In the genomic region with DNA sequence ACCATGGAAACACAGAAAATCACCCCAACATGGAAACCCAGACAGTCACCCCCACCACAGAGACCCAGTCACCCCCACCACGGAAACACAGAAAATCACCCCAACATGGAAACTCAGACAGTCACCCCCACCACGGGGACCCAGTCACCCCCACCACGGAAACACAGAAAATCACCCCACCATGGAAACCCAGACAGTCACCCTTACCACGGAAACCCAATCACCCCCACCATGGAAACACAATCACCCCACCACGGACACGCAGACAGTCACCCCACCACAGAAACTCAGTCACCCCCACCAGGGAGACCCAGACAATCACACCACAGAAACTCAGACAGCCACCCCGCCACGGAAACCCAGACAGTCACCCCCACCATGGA, we compare ENCODE assay signal across 7 cellular contexts. TPM values are rescaled to one million over a fixed set of nuclear protein-coding genes. Genes with fewer than 3 reads are reported as not detected.
A peak's percentile ranks its signal among the peaks of the same experiment; 100 is the strongest.
DNase-seq lines count a peak whose midpoint lies in the region; ATAC-seq and TF ChIP-seq lines count a peak whose summit lies in the region.
"Not testable (repeated sequence)": the region's sequence is repeated elsewhere in the genome, so short reads cannot be mapped to it uniquely, and the experiment has no call there.

No MANE protein-coding gene starts in this region.

- H3K4me1 Mint-ChIP-seq in activated CD4-positive, alpha-beta T cell treated with anti-CD3 and anti-CD28 coated beads for 36 hours, result peaks cover 17% of the 10 kb centered on the region
- peaks cover 31% of the 10 kb centered on the region for H3K4me1 Mint-ChIP-seq in activated T-cell treated with anti-CD3 and anti-CD28 coated beads, Interleukin-2, amount 50 U/mL, for 24 hours (ENCODE audit: low read depth)
- peaks cover 16% of the 10 kb centered on the region for H3K4me1 Mint-ChIP-seq in activated naive CD8-positive, alpha-beta T cell treated with anti-CD3 and anti-CD28 coated beads for 36 hours
- H3K4me1 Mint-ChIP-seq in natural killer cell, result peaks cover 19 to 25% of the 10 kb centered on the region in 2 donors

- H3K4me2 ChIP-seq in DOHH2 (ENCODE audit: low read length), result peak overlapping the region; percentile 91
- H3K4me2 ChIP-seq in Karpas-422 (ENCODE audit: low read depth, low read length, poor library complexity, severe bottlenecking), result peak overlapping the region; percentile 82

- H3K4me3 ChIP-seq in DOHH2 (ENCODE audit: low read length), result peak overlapping the region; percentile 70; the same call in 1 of the 2 replicates
- peak overlapping the region; percentile 57; the same call in 1 of the 2 replicates for H3K4me3 ChIP-seq in Karpas-422 (ENCODE audit: low read length)

- H3K36me3 Mint-ChIP-seq in activated CD4-positive, alpha-beta T cell treated with anti-CD3 and anti-CD28 coated beads for 36 hours (ENCODE audit: low read depth), result peaks cover 69% of the 10 kb centered on the region
- peaks cover 91% of the 10 kb centered on the region for H3K36me3 Mint-ChIP-seq in activated T-cell treated with anti-CD3 and anti-CD28 coated beads, Interleukin-2, amount 50 U/mL, for 24 hours (ENCODE audit: low read depth)
- H3K36me3 Mint-ChIP-seq in activated naive CD8-positive, alpha-beta T cell treated with anti-CD3 and anti-CD28 coated beads for 36 hours, result peaks cover 70% of the 10 kb centered on the region
- not testable (repeated sequence) for H3K36me3 Mint-ChIP-seq in natural killer cell

- POLR2A ChIA-PET in activated CD4-positive, alpha-beta T cell treated with anti-CD3 and anti-CD28 coated beads for 36 hours (lab: Charles Lee), result interaction anchor here (1.0 kb wide), 1 partner anchor 35 kb away, joined by 3 read pairs; no protein-coding TSS in a partner anchor

- peak overlapping the region; percentile 72 for H3K27ac Mint-ChIP-seq in activated CD4-positive, alpha-beta T cell treated with anti-CD3 and anti-CD28 coated beads for 36 hours
- H3K27ac Mint-ChIP-seq in activated T-cell treated with anti-CD3 and anti-CD28 coated beads, Interleukin-2, amount 50 U/mL, for 24 hours, result peak overlapping the region; percentile 74
- peak overlapping the region; percentile 77 for H3K27ac Mint-ChIP-seq in activated naive CD8-positive, alpha-beta T cell treated with anti-CD3 and anti-CD28 coated beads for 36 hours
- H3K27ac Mint-ChIP-seq in natural killer cell, result peak overlapping the region; percentile 77 to 78

- TF ChIP-seq CTCF in DOHH2 (IDR thresholded peaks at IDR 0.05; ENCODE audit: low read depth, low read length, poor library complexity, severe bottlenecking); natural killer cell (IDR thresholded peaks at IDR 0.05): not testable (repeated sequence)

- H3K36me3 ChIP-seq in DOHH2 (ENCODE audit: control insufficient read depth, low read length), result peaks cover 46% of the 10 kb centered on the region
- not testable (repeated sequence) for H3K36me3 ChIP-seq in Karpas-422 (ENCODE audit: insufficient read depth, low read length)

- H3K9ac ChIP-seq in Karpas-422 (ENCODE audit: low read length), result peak overlapping the region; percentile 71

- not testable (repeated sequence) for H3K27me3 ChIP-seq in DOHH2 (ENCODE audit: control insufficient read depth, low read length); Karpas-422 (ENCODE audit: low read length)

- peaks cover 12% of the 10 kb centered on the region for H3K79me2 ChIP-seq in DOHH2 (ENCODE audit: control insufficient read depth, low read length)
- H3K79me2 ChIP-seq in Karpas-422 (ENCODE audit: low read length), result not testable (repeated sequence)

- CTCF ChIA-PET in activated CD4-positive, alpha-beta T cell treated with anti-CD3 and anti-CD28 coated beads for 36 hours (lab: Charles Lee), result interaction anchor here (1.4 kb wide), 1 partner anchor 82 kb away, joined by 4 read pairs; no protein-coding TSS in a partner anchor

- DNase-seq in Karpas-422, natural killer cell: not testable (repeated sequence)
- peak; percentile 48 for DNase-seq in activated CD4-positive, alpha-beta T cell treated with anti-CD3 and anti-CD28 coated beads for 36 hours
- DNase-seq in activated T-cell treated with anti-CD3 and anti-CD28 coated beads, Interleukin-2, amount 50 U/mL, for 24 hours, result peak; percentile 38
- DNase-seq in activated naive CD8-positive, alpha-beta T cell treated with anti-CD3 and anti-CD28 coated beads for 36 hours, result peak; percentile 37
- DNase-seq in stimulated activated CD8-positive, alpha-beta memory T cell treated with anti-CD3 and anti-CD28 coated beads, Interleukin-4, amount 100 ng/mL, for 48 hours, result peak; percentile 70

- not testable (repeated sequence) for H3K9me3 Mint-ChIP-seq in activated CD4-positive, alpha-beta T cell treated with anti-CD3 and anti-CD28 coated beads for 36 hours (ENCODE audit: low read depth); activated T-cell treated with anti-CD3 and anti-CD28 coated beads, Interleukin-2, amount 50 U/mL, for 24 hours; activated naive CD8-positive, alpha-beta T cell treated with anti-CD3 and anti-CD28 coated beads for 36 hours; natural killer cell

- not testable (repeated sequence) for H3K9me3 ChIP-seq in DOHH2 (ENCODE audit: control insufficient read depth, insufficient read depth, low read length); Karpas-422 (ENCODE audit: low read length)

- not testable (repeated sequence) for H4K20me1 ChIP-seq in DOHH2 (ENCODE audit: control insufficient read depth, insufficient read depth, low read depth, low read length); Karpas-422 (ENCODE audit: insufficient read depth, low read depth, low read length)

- peak overlapping the region; percentile 93 for H3K27ac ChIP-seq in DOHH2 (ENCODE audit: low read depth, low read length)
- peak overlapping the region; percentile 98 for H3K27ac ChIP-seq in Karpas-422 (ENCODE audit: low read length)

- H3K4me1 ChIP-seq in DOHH2 (ENCODE audit: control insufficient read depth, low read length), result peaks cover 34% of the 10 kb centered on the region
- H3K4me1 ChIP-seq in Karpas-422 (ENCODE audit: low read length), result peaks cover 28% of the 10 kb centered on the region

- H2AFZ ChIP-seq in Karpas-422 (ENCODE audit: low read length), result not testable (repeated sequence)

- H3K4me3 Mint-ChIP-seq in activated CD4-positive, alpha-beta T cell treated with anti-CD3 and anti-CD28 coated beads for 36 hours; activated T-cell treated with anti-CD3 and anti-CD28 coated beads, Interleukin-2, amount 50 U/mL, for 24 hours: not testable (repeated sequence)
- peak overlapping the region; percentile 42 for H3K4me3 Mint-ChIP-seq in activated naive CD8-positive, alpha-beta T cell treated with anti-CD3 and anti-CD28 coated beads for 36 hours
- H3K4me3 Mint-ChIP-seq in natural killer cell, result peak overlapping the region; percentile 31

- not testable (repeated sequence) for H3K27me3 Mint-ChIP-seq in activated CD4-positive, alpha-beta T cell treated with anti-CD3 and anti-CD28 coated beads for 36 hours; activated T-cell treated with anti-CD3 and anti-CD28 coated beads, Interleukin-2, amount 50 U/mL, for 24 hours; activated naive CD8-positive, alpha-beta T cell treated with anti-CD3 and anti-CD28 coated beads for 36 hours; natural killer cell (ENCODE audit: low read depth in 2 of 2)

- not testable (repeated sequence) for H3K9me2 ChIP-seq in DOHH2 (replicated peaks; ENCODE audit: control insufficient read depth, low read length); Karpas-422 (replicated peaks; ENCODE audit: insufficient read depth, low read length)

- H3F3A ChIP-seq in DOHH2 (ENCODE audit: control insufficient read depth, insufficient read depth), result peaks cover 13% of the 10 kb centered on the region

- not testable (repeated sequence) for ATAC-seq in activated CD4-positive, alpha-beta T cell treated with anti-CD3 and anti-CD28 coated beads for 36 hours
- peak in 2 of 3 donors; percentile 26 to 71 for ATAC-seq in natural killer cell

- intact Hi-C loops in activated CD4-positive, alpha-beta T cell treated with anti-CD3 and anti-CD28 coated beads for 36 hours (cut with DNase I, micrococcal nuclease); natural killer cell (cut with micrococcal nuclease): not testable (repeated sequence)

RNA-seq across cellular contexts. Expression of gene CARS2, which starts 28.7 kb away (rescaled TPM):
- 48.2 and 102 TPM in 2 replicates for total RNA-seq in Karpas-422 (2014; rRNA removed; shearing (Covaris generic); ENCODE audit: low replicate concordance)
- 10 to 100 TPM; 52.1 to 55.8 TPM for total RNA-seq in activated CD4-positive, alpha-beta T cell treated with anti-CD3 and anti-CD28 coated beads for 36 hours
- total RNA-seq in activated naive CD8-positive, alpha-beta T cell treated with anti-CD3 and anti-CD28 coated beads for 36 hours, result 10 to 100 TPM; 81.1 to 84.8 TPM
- 10 to 100 TPM; 65.3 to 77.3 (median 73.0) TPM for total RNA-seq in natural killer cell

RNA-seq across cellular contexts. Expression of gene ING1, which starts 36.3 kb away (rescaled TPM):
- total RNA-seq in Karpas-422 (2014; rRNA removed; shearing (Covaris generic); ENCODE audit: low replicate concordance), result 6.3 and 19.9 TPM in 2 replicates
- 10 to 100 TPM; 19.6 to 19.7 TPM for total RNA-seq in activated CD4-positive, alpha-beta T cell treated with anti-CD3 and anti-CD28 coated beads for 36 hours
- 10 to 100 TPM; 16.7 to 18.4 TPM for total RNA-seq in activated naive CD8-positive, alpha-beta T cell treated with anti-CD3 and anti-CD28 coated beads for 36 hours
- 10 to 100 TPM; 12.6 to 22.5 (median 15.5) TPM for total RNA-seq in natural killer cell
